ENCODE assay signal across 17 cellular contexts in the genomic region with DNA sequence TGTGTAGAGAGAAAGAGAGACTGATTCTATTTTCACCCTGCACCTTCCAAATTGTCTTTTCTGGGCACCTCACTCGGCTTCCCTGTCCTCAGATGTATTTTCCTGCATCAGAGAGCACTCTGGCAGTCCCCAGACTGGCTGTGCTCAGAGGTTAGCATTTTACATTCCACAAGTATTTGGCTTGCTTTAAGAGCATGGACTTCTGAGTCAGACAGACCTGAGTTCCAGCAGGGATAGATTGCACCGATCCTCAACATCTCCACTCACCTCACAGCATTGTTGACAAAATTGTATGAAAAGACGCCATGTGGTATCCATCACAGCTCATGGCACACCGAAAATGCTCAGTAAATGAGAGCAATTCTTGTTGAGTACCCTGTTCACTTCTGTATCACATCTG. TPM values are rescaled to one million over a fixed set of nuclear protein-coding genes. Genes with fewer than 3 reads are reported as not detected.
A peak's percentile ranks its signal among the peaks of the same experiment; 100 is the strongest.
DNase-seq lines count a peak whose midpoint lies in the region; ATAC-seq, FAIRE-seq and TF ChIP-seq lines count a peak whose summit lies in the region.
"Had no signal": no experiment of that assay in that cellular context is flagged by ENCODE, and none has a peak within 500 bp of the region (broad histone marks: within the 10 kb centered on the region; RNA-seq: fewer than 3 reads in every experiment).

No MANE protein-coding gene starts in this region.

- no peak for TF ChIP-seq POLR2A in H54 (IDR thresholded peaks at IDR 0.05; ENCODE audit: low read depth, low read length)

- no peak overlapping the region for H4K5ac ChIP-seq in mesendoderm (ENCODE audit: low read length)

- TF ChIP-seq CTCF in GM10248 (IDR thresholded peaks at IDR 0.05; ENCODE audit: control extremely low read depth, extremely low read depth, low read depth, missing control alignments), result no peak

- peak; percentile 31 for DNase-seq in AG08395 (ENCODE audit: low spot score)
- DNase-seq in H54 (ENCODE audit: insufficient read length, low spot score), result no peak
- peak; percentile 42 for DNase-seq in amniotic epithelial cell (ENCODE audit: low read depth)
- DNase-seq in mesendoderm, result no peak
- DNase-seq in glomerular visceral epithelial cell (ENCODE audit: extremely low spot score), result no peak
- DNase-seq in GM10248 (ENCODE audit: extremely low spot score), result no peak
- DNase-seq: 8988T; Calu3; CD4-positive, alpha-beta T cell; NCI-H2081; SHP77 treated with DMSO at 0.1 percent for 48 hours; SK-N-SH had no signal

- H2AK5ac ChIP-seq in mesendoderm (ENCODE audit: low read length), result no peak overlapping the region

- no peaks in the 10 kb centered on the region for H3K27me3 ChIP-seq in mesendoderm (ENCODE audit: insufficient read depth, low read length, poor library complexity)

- no peaks in the 10 kb centered on the region for H3K79me1 ChIP-seq in mesendoderm (ENCODE audit: low read length)

- H4K8ac ChIP-seq in mesendoderm (ENCODE audit: low read depth, low read length), result no peak overlapping the region

- CTCF ChIA-PET in GM10248 (lab: Yijun Ruan, JAX), result interaction anchor here (2.0 kb wide), 1 partner anchor 9 kb away, joined by 5 read pairs; no protein-coding TSS in a partner anchor

- no peak overlapping the region for H3K4me3 ChIP-seq in mesendoderm (ENCODE audit: low read length)
- H3K4me3 ChIP-seq: HAP-1 had no signal

- no peak for ATAC-seq in HG03378 (IDR thresholded peaks at IDR 0.05; ENCODE audit: unreplicated experiment)
- no peak for ATAC-seq in GM19351 (IDR thresholded peaks at IDR 0.05; ENCODE audit: unreplicated experiment)

- no peak overlapping the region for H3K18ac ChIP-seq in mesendoderm (ENCODE audit: low read length)

- FAIRE-seq in H54 (lab: Jason Lieb, UNC), result peak; percentile 11
- FAIRE-seq: RCC 7860 had no signal

- no peak overlapping the region for H2BK120ac ChIP-seq in mesendoderm (ENCODE audit: low read depth, low read length)

- no peak overlapping the region for H2BK5ac ChIP-seq in mesendoderm (ENCODE audit: low read length)

- H3K4me1 ChIP-seq in mesendoderm (ENCODE audit: control insufficient read depth, low read depth, low read length), result peaks cover 13% of the 10 kb centered on the region
- H3K4me1 ChIP-seq: HAP-1 had no signal

- no peak overlapping the region for H3K23ac ChIP-seq in mesendoderm (ENCODE audit: low read length)

- WGBS in mesendoderm (ENCODE audit: extremely low coverage, insufficient coverage, low lambda C conversion rate), result no CpG with 5 or more reads among the region's 4 CpGs

- no peak overlapping the region for H3K56ac ChIP-seq in mesendoderm (ENCODE audit: low read length)

- no peak overlapping the region for H3K27ac ChIP-seq in mesendoderm (ENCODE audit: low read depth, low read length)

- POLR2A ChIA-PET in GM10248 (lab: Yijun Ruan, JAX), result no interaction called here

- H3K4ac ChIP-seq in mesendoderm (ENCODE audit: low read depth, low read length), result peak overlapping the region; percentile 8

- no peaks in the 10 kb centered on the region for H3K36me3 ChIP-seq in mesendoderm (ENCODE audit: control insufficient read depth, insufficient read depth, low read length)
- H3K36me3 ChIP-seq: HAP-1 had no signal

- H3K4me2 ChIP-seq in mesendoderm (ENCODE audit: low read length), result no peak overlapping the region
- H3K4me2 ChIP-seq: SK-N-SH had no signal

- H2BK15ac ChIP-seq in mesendoderm (replicated peaks; ENCODE audit: low read depth), result no peak overlapping the region

- H3K9ac ChIP-seq in mesendoderm (ENCODE audit: low read length), result no peak overlapping the region
- H3K9ac ChIP-seq: SK-N-SH had no signal

- no peaks in the 10 kb centered on the region for H3K79me2 ChIP-seq in mesendoderm (ENCODE audit: control insufficient read depth, insufficient read depth, low read length)

RNA-seq across cellular contexts. Expression of a gene that starts 45.6 kb away (rescaled TPM):
- polyA plus RNA-seq in mesendoderm (2013, experiment 1 of 2), result 2.1 TPM
- polyA plus RNA-seq in mesendoderm (2013, experiment 2 of 2), result 2.6 TPM
- polyA plus RNA-seq: AG04450, SK-N-SH had no signal

Comparison
In these comparisons a context has a peak if more than half of its experiments do, and no peak if none do; other contexts are left out.
1. DNase-seq: peak in AG08395 (single experiment) and amniotic epithelial cell (single experiment); none in H54 (single experiment), mesendoderm (single experiment), glomerular visceral epithelial cell (single experiment) and GM10248 (single experiment).